In genomic region chr13:113785051-113786010, GRCh38 we compare ENCODE assay signal across 2 cellular contexts.
TF ChIP-seq lines count a peak whose summit lies in the region.

No MANE protein-coding gene starts in this region.

TF ChIP-seq in HepG2, 621 proteins besides CTCF, POLR2A, EP300 and RAD21:
- no peak for TF ChIP-seq MATR3 (CRISPR knock-in tag; IDR thresholded peaks at IDR 0.05)
- TF ChIP-seq MAFK (conservative IDR thresholded peaks at IDR 0.05 in 1 of 2, IDR thresholded peaks at IDR 0.05 in 1 of 2; ENCODE audit: low read length in 2 of 2), result peak in 1 of 2 experiments; percentile 66; a peak in 3 of 4 replicates
- TF ChIP-seq, protein P1, sequence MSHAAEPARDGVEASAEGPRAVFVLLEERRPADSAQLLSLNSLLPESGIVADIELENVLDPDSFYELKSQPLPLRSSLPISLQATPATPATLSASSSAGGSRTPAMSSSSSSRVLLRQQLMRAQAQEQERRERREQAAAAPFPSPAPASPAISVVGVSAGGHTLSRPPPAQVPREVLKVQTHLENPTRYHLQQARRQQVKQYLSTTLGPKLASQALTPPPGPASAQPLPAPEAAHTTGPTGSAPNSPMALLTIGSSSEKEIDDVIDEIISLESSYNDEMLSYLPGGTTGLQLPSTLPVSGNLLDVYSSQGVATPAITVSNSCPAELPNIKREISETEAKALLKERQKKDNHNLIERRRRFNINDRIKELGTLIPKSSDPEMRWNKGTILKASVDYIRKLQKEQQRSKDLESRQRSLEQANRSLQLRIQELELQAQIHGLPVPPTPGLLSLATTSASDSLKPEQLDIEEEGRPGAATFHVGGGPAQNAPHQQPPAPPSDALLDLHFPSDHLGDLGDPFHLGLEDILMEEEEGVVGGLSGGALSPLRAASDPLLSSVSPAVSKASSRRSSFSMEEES (CRISPR knock-in tag; IDR thresholded peaks at IDR 0.05), result no peak
- no peak for TF ChIP-seq TBL1XR1 (IDR thresholded peaks at IDR 0.05; ENCODE audit: borderline replicate concordance, low read length, partially characterized antibody)
- TF ChIP-seq PCBP2 (optimal IDR thresholded peaks at IDR 0.05; ENCODE audit: low read depth, low read length, poor library complexity, severe bottlenecking), result no peak
- peak; percentile 28; the same call in 1 of the 2 replicates for TF ChIP-seq MAFF (IDR thresholded peaks at IDR 0.05; ENCODE audit: low read depth, low read length)
- no peak for TF ChIP-seq ZBTB21 (CRISPR knock-in tag; IDR thresholded peaks at IDR 0.05)
- no peak for TF ChIP-seq TBX3 (IDR thresholded peaks at IDR 0.05; ENCODE audit: borderline replicate concordance)

TF ChIP-seq in GM23338, 12 proteins besides CTCF, POLR2A, EP300 and RAD21 (continued from another document):
- TF ChIP-seq ZNF331 (CRISPR knock-in tag; IDR thresholded peaks at IDR 0.05; ENCODE audit: low read depth) (no peak), CREB1 (CRISPR knock-in tag; IDR thresholded peaks at IDR 0.05; ENCODE audit: low read depth) (no peak), JUNB (IDR thresholded peaks at IDR 0.05; ENCODE audit: unreplicated experiment) (no peak), POLR2AphosphoS5 (IDR thresholded peaks at IDR 0.05; ENCODE audit: low read depth) (no peak), ZNF114 (CRISPR knock-in tag; IDR thresholded peaks at IDR 0.05) (no peak), EZH2phosphoT487 (IDR thresholded peaks at IDR 0.05; ENCODE audit: unreplicated experiment) (no peak), NANOG (IDR thresholded peaks at IDR 0.05; ENCODE audit: borderline replicate concordance) (no peak), REST (IDR thresholded peaks at IDR 0.05; ENCODE audit: unreplicated experiment) (no peak), EZH2 (IDR thresholded peaks at IDR 0.05; ENCODE audit: low read depth, unreplicated experiment) (no peak)
- TF ChIP-seq, protein P2, sequence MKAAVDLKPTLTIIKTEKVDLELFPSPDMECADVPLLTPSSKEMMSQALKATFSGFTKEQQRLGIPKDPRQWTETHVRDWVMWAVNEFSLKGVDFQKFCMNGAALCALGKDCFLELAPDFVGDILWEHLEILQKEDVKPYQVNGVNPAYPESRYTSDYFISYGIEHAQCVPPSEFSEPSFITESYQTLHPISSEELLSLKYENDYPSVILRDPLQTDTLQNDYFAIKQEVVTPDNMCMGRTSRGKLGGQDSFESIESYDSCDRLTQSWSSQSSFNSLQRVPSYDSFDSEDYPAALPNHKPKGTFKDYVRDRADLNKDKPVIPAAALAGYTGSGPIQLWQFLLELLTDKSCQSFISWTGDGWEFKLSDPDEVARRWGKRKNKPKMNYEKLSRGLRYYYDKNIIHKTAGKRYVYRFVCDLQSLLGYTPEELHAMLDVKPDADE (IDR thresholded peaks at IDR 0.05), result no peak
- TF ChIP-seq, protein P3, sequence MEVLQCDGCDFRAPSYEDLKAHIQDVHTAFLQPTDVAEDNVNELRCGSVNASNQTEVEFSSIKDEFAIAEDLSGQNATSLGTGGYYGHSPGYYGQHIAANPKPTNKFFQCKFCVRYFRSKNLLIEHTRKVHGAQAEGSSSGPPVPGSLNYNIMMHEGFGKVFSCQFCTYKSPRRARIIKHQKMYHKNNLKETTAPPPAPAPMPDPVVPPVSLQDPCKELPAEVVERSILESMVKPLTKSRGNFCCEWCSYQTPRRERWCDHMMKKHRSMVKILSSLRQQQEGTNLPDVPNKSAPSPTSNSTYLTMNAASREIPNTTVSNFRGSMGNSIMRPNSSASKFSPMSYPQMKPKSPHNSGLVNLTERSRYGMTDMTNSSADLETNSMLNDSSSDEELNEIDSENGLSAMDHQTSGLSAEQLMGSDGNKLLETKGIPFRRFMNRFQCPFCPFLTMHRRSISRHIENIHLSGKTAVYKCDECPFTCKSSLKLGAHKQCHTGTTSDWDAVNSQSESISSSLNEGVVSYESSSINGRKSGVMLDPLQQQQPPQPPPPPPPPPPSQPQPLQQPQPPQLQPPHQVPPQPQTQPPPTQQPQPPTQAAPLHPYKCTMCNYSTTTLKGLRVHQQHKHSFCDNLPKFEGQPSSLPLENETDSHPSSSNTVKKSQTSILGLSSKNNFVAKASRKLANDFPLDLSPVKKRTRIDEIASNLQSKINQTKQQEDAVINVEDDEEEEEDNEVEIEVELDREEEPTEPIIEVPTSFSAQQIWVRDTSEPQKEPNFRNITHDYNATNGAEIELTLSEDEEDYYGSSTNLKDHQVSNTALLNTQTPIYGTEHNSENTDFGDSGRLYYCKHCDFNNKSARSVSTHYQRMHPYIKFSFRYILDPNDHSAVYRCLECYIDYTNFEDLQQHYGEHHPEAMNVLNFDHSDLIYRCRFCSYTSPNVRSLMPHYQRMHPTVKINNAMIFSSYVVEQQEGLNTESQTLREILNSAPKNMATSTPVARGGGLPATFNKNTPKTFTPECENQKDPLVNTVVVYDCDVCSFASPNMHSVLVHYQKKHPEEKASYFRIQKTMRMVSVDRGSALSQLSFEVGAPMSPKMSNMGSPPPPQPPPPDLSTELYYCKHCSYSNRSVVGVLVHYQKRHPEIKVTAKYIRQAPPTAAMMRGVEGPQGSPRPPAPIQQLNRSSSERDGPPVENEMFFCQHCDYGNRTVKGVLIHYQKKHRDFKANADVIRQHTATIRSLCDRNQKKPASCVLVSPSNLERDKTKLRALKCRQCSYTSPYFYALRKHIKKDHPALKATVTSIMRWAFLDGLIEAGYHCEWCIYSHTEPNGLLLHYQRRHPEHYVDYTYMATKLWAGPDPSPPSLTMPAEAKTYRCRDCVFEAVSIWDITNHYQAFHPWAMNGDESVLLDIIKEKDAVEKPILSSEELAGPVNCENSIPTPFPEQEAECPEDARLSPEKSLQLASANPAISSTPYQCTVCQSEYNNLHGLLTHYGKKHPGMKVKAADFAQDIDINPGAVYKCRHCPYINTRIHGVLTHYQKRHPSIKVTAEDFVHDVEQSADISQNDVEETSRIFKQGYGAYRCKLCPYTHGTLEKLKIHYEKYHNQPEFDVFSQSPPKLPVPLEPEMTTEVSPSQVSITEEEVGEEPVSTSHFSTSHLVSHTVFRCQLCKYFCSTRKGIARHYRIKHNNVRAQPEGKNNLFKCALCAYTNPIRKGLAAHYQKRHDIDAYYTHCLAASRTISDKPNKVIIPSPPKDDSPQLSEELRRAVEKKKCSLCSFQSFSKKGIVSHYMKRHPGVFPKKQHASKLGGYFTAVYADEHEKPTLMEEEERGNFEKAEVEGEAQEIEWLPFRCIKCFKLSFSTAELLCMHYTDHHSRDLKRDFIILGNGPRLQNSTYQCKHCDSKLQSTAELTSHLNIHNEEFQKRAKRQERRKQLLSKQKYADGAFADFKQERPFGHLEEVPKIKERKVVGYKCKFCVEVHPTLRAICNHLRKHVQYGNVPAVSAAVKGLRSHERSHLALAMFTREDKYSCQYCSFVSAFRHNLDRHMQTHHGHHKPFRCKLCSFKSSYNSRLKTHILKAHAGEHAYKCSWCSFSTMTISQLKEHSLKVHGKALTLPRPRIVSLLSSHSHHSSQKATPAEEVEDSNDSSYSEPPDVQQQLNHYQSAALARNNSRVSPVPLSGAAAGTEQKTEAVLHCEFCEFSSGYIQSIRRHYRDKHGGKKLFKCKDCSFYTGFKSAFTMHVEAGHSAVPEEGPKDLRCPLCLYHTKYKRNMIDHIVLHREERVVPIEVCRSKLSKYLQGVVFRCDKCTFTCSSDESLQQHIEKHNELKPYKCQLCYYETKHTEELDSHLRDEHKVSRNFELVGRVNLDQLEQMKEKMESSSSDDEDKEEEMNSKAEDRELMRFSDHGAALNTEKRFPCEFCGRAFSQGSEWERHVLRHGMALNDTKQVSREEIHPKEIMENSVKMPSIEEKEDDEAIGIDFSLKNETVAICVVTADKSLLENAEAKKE (CRISPR knock-in tag; IDR thresholded peaks at IDR 0.05), result no peak
